8 cellular contexts compared by ENCODE assay signal in the genomic region with DNA sequence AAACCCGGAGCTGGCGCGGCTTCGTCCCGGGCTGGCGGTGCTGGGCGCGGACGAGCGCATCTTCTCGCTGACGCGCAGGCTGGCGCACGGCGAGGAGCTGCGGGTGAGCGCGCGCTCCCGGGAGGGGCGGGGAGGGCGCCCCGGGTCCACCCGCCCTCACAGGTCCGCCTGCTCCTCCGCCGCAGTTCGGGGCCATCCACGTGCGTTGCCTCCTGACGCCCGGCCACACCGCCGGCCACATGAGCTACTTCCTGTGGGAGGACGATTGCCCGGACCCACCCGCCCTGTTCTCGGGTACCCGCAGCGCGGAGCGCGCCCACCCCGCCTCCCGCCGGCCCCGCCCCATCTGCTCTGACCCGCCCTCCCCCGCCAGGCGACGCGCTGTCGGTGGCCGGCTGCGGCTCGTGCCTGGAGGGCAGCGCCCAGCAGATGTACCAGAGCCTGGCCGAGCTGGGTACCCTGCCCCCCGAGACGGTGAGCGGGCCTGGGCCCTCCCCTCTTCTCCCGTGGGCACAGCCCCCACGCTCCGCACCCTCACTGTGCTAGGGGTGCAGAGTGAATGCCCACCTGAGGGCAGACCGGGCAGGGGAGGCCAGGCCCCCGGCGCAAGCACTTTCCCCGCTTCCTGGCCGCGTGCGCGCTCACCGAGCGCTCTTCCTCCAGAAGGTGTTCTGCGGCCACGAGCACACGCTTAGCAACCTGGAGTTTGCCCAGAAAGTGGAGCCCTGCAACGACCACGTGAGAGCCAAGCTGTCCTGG. TPM values are rescaled to one million over a fixed set of nuclear protein-coding genes. Genes with fewer than 3 reads are reported as not detected.
DNase-seq lines count a peak whose midpoint lies in the region; ATAC-seq and TF ChIP-seq lines count a peak whose summit lies in the region.

No MANE protein-coding gene starts in this region.

- no peak overlapping the region for H2AFZ ChIP-seq in MM.1S (ENCODE audit: low read length)

- no peak overlapping the region for H3K9ac ChIP-seq in MM.1S (ENCODE audit: low read length)

- H3K79me2 ChIP-seq in MM.1S (ENCODE audit: low read length): no peaks in the 10 kb centered on the region

- H3K36me3 ChIP-seq in MM.1S (replicated peaks; ENCODE audit: insufficient read depth, low read length) (no peaks in the 10 kb centered on the region), WERI-Rb-1 (peaks cover 14% of the 10 kb centered on the region)

- H3K4me3 ChIP-seq in AG10803 (ENCODE audit: low read length): peak overlapping the region; percentile 67
- H3K4me3 ChIP-seq in MM.1S (ENCODE audit: low read length): peak overlapping the region; percentile 36; the same call in 1 of the 2 replicates
- H3K4me3 ChIP-seq in WERI-Rb-1 (ENCODE audit: low read depth, low read length): peak overlapping the region; percentile 71

- H3K4me1 ChIP-seq in MM.1S (ENCODE audit: low read length): no peaks in the 10 kb centered on the region; the same call in 1 of the 2 replicates

- H3K9me2 ChIP-seq in MM.1S (replicated peaks; ENCODE audit: insufficient read depth, low read length): no peaks in the 10 kb centered on the region

- no peak for TF ChIP-seq CTCF in AG10803 (conservative IDR thresholded peaks at IDR 0.05; ENCODE audit: low read length)
- TF ChIP-seq CTCF in MM.1S (IDR thresholded peaks at IDR 0.05; ENCODE audit: low read length): no peak
- no peak for TF ChIP-seq CTCF in WERI-Rb-1 (IDR thresholded peaks at IDR 0.05; ENCODE audit: low read depth, low read length)

- peak; percentile 72 for DNase-seq in AG10803 (ENCODE audit: low read depth)
- peak; percentile 93 for DNase-seq in MM.1S
- DNase-seq in WERI-Rb-1: peak; percentile 84
- peak; percentile 82 for DNase-seq in cerebellum (ENCODE audit: low spot score)
- DNase-seq in kidney tubule cell (ENCODE audit: low spot score): peak; percentile 88
- DNase-seq in stimulated activated CD8-positive, alpha-beta memory T cell treated with anti-CD3 and anti-CD28 coated beads, Interleukin-12 subunit alpha, Interleukin-12 subunit beta, amount 100 ng/mL, for 4 hours (ENCODE audit: low read depth): peak; percentile 53

- H3K9me3 ChIP-seq in MM.1S (replicated peaks; ENCODE audit: insufficient read depth, low read length) (no peaks in the 10 kb centered on the region), WERI-Rb-1 (ENCODE audit: severe bottlenecking) (no peaks in the 10 kb centered on the region)

- peak overlapping the region; percentile 52 for H3K4me2 ChIP-seq in MM.1S (ENCODE audit: low read depth, low read length)

- peaks cover 13% of the 10 kb centered on the region; the same call in 1 of the 2 replicates for H3F3A ChIP-seq in MM.1S (ENCODE audit: insufficient read depth, low read length)

- peak; percentile 31 for ATAC-seq in GM18520 (IDR thresholded peaks at IDR 0.05; ENCODE audit: unreplicated experiment)
- no peak for ATAC-seq in HG03196 (IDR thresholded peaks at IDR 0.05; ENCODE audit: unreplicated experiment)

- H3K27me3 ChIP-seq in MM.1S (replicated peaks; ENCODE audit: insufficient read depth, low read length): no peaks in the 10 kb centered on the region
- H3K27me3 ChIP-seq in WERI-Rb-1 (ENCODE audit: insufficient read depth, low read depth, severe bottlenecking): no peaks in the 10 kb centered on the region

- no peaks in the 10 kb centered on the region for H4K20me1 ChIP-seq in MM.1S (ENCODE audit: insufficient read depth, low read length)

- H3K27ac ChIP-seq in MM.1S (ENCODE audit: low read length) (no peak overlapping the region), WERI-Rb-1 (peak overlapping the region; percentile 68)

RNA-seq across cellular contexts. Expression of a gene that starts 1.4 kb away (rescaled TPM):
- 5.4 TPM for total RNA-seq in cerebellum

RNA-seq across cellular contexts. Expression of a gene that starts 2.1 kb away (rescaled TPM):
- total RNA-seq in cerebellum: 2.2 TPM

RNA-seq across cellular contexts. Expression of a gene that starts 7.4 kb away (rescaled TPM):
- total RNA-seq in cerebellum: 12.2 TPM

RNA-seq across cellular contexts. Expression of a gene that starts 12.5 kb away (rescaled TPM):
- 54.3 TPM for total RNA-seq in cerebellum

RNA-seq across cellular contexts. Expression of a gene that starts 13.4 kb away (rescaled TPM):
- total RNA-seq in cerebellum: 78.9 TPM
